Comparison of ENCODE assay signal across 1 cellular context in genomic region chr16:8686031-8686621, GRCh38.
TF ChIP-seq lines count a peak whose summit lies in the region.

No MANE protein-coding gene starts in this region.

TF ChIP-seq in HepG2, 621 proteins besides CTCF, POLR2A, EP300 and RAD21 (continues in another document):
- 0 out of 2 replicates have a peak, but pooled peaks have one; percentile 48 for TF ChIP-seq ZNF773 (CRISPR knock-in tag; IDR thresholded peaks at IDR 0.05; ENCODE audit: borderline replicate concordance)
- 0 out of 2 replicates have a peak, but pooled peaks have one; percentile 59 for TF ChIP-seq ZNF274 (CRISPR knock-in tag; IDR thresholded peaks at IDR 0.05)
- TF ChIP-seq, protein P1, sequence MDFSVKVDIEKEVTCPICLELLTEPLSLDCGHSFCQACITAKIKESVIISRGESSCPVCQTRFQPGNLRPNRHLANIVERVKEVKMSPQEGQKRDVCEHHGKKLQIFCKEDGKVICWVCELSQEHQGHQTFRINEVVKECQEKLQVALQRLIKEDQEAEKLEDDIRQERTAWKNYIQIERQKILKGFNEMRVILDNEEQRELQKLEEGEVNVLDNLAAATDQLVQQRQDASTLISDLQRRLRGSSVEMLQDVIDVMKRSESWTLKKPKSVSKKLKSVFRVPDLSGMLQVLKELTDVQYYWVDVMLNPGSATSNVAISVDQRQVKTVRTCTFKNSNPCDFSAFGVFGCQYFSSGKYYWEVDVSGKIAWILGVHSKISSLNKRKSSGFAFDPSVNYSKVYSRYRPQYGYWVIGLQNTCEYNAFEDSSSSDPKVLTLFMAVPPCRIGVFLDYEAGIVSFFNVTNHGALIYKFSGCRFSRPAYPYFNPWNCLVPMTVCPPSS (IDR thresholded peaks at IDR 0.05), result no peak
- TF ChIP-seq MAZ (IDR thresholded peaks at IDR 0.05; ENCODE audit: borderline replicate concordance, low read depth, low read length), result no peak
- no peak for TF ChIP-seq MAZ (CRISPR knock-in tag; IDR thresholded peaks at IDR 0.05; ENCODE audit: low read depth)
- no peak for TF ChIP-seq JUN (CRISPR knock-in tag; IDR thresholded peaks at IDR 0.05)
- TF ChIP-seq AGO2 (optimal IDR thresholded peaks at IDR 0.05; ENCODE audit: low read depth, low read length), result peak; percentile 25
- TF ChIP-seq ZNF550 (CRISPR knock-in tag; IDR thresholded peaks at IDR 0.05; ENCODE audit: borderline replicate concordance), result no peak
- TF ChIP-seq, protein P2, sequence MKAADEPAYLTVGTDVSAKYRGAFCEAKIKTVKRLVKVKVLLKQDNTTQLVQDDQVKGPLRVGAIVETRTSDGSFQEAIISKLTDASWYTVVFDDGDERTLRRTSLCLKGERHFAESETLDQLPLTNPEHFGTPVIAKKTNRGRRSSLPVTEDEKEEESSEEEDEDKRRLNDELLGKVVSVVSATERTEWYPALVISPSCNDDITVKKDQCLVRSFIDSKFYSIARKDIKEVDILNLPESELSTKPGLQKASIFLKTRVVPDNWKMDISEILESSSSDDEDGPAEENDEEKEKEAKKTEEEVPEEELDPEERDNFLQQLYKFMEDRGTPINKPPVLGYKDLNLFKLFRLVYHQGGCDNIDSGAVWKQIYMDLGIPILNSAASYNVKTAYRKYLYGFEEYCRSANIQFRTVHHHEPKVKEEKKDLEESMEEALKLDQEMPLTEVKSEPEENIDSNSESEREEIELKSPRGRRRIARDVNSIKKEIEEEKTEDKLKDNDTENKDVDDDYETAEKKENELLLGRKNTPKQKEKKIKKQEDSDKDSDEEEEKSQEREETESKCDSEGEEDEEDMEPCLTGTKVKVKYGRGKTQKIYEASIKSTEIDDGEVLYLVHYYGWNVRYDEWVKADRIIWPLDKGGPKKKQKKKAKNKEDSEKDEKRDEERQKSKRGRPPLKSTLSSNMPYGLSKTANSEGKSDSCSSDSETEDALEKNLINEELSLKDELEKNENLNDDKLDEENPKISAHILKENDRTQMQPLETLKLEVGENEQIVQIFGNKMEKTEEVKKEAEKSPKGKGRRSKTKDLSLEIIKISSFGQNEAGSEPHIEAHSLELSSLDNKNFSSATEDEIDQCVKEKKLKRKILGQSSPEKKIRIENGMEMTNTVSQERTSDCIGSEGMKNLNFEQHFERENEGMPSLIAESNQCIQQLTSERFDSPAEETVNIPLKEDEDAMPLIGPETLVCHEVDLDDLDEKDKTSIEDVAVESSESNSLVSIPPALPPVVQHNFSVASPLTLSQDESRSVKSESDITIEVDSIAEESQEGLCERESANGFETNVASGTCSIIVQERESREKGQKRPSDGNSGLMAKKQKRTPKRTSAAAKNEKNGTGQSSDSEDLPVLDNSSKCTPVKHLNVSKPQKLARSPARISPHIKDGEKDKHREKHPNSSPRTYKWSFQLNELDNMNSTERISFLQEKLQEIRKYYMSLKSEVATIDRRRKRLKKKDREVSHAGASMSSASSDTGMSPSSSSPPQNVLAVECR (CRISPR knock-in tag; IDR thresholded peaks at IDR 0.05; ENCODE audit: borderline replicate concordance), result peak; percentile 30; the same call in 1 of the 2 replicates
- TF ChIP-seq SMYD3 (CRISPR knock-in tag; IDR thresholded peaks at IDR 0.05), result no peak
- TF ChIP-seq, protein P3, sequence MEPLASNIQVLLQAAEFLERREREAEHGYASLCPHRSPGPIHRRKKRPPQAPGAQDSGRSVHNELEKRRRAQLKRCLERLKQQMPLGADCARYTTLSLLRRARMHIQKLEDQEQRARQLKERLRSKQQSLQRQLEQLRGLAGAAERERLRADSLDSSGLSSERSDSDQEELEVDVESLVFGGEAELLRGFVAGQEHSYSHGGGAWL (CRISPR knock-in tag; IDR thresholded peaks at IDR 0.05), result 0 out of 2 replicates have a peak, but pooled peaks have one; percentile 41
- no peak for TF ChIP-seq PITX1 (CRISPR knock-in tag; IDR thresholded peaks at IDR 0.05)
- TF ChIP-seq ZIK1 (CRISPR knock-in tag; IDR thresholded peaks at IDR 0.05; ENCODE audit: borderline replicate concordance, low read depth), result 0 out of 2 replicates have a peak, but pooled peaks have one; percentile 35
- peak; percentile 53; the same call in 1 of the 2 replicates for TF ChIP-seq ZBTB38 (CRISPR knock-in tag; IDR thresholded peaks at IDR 0.05)
- no peak for TF ChIP-seq RORA (CRISPR knock-in tag; IDR thresholded peaks at IDR 0.05)
- TF ChIP-seq ZNF256 (CRISPR knock-in tag; conservative IDR thresholded peaks at IDR 0.05), result peak; percentile 77; the same call in 1 of the 2 replicates
- TF ChIP-seq NRL (CRISPR knock-in tag; IDR thresholded peaks at IDR 0.05; ENCODE audit: borderline replicate concordance), result peak; percentile 49; the same call in 1 of the 2 replicates
- 0 out of 2 replicates have a peak, but pooled peaks have one; percentile 36 for TF ChIP-seq FOXJ3 (CRISPR knock-in tag; IDR thresholded peaks at IDR 0.05; ENCODE audit: borderline replicate concordance)
- 0 out of 2 replicates have a peak, but pooled peaks have one; percentile 31 for TF ChIP-seq MLLT10 (CRISPR knock-in tag; IDR thresholded peaks at IDR 0.05)
- no peak for TF ChIP-seq ZSCAN30 (CRISPR knock-in tag; IDR thresholded peaks at IDR 0.05)
- 0 out of 2 replicates have a peak, but pooled peaks have one; percentile 61 for TF ChIP-seq SALL2 (CRISPR knock-in tag; IDR thresholded peaks at IDR 0.05)
- peak; percentile 12; the same call in 1 of the 2 replicates for TF ChIP-seq ZNF607 (CRISPR knock-in tag; IDR thresholded peaks at IDR 0.05; ENCODE audit: borderline replicate concordance)
- TF ChIP-seq CREB3 (CRISPR knock-in tag; IDR thresholded peaks at IDR 0.05), result 0 out of 2 replicates have a peak, but pooled peaks have one; percentile 38
- TF ChIP-seq, protein P4, sequence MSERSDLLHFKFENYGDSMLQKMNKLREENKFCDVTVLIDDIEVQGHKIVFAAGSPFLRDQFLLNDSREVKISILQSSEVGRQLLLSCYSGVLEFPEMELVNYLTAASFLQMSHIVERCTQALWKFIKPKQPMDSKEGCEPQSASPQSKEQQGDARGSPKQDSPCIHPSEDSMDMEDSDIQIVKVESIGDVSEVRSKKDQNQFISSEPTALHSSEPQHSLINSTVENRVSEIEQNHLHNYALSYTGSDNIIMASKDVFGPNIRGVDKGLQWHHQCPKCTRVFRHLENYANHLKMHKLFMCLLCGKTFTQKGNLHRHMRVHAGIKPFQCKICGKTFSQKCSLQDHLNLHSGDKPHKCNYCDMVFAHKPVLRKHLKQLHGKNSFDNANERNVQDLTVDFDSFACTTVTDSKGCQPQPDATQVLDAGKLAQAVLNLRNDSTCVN (CRISPR knock-in tag; IDR thresholded peaks at IDR 0.05; ENCODE audit: borderline replicate concordance), result 0 out of 2 replicates have a peak, but pooled peaks have one; percentile 21
- 0 out of 2 replicates have a peak, but pooled peaks have one; percentile 45 for TF ChIP-seq NCOA5 (CRISPR knock-in tag; IDR thresholded peaks at IDR 0.05)
- TF ChIP-seq ZNF552 (CRISPR knock-in tag; IDR thresholded peaks at IDR 0.05; ENCODE audit: borderline replicate concordance), result 0 out of 2 replicates have a peak, but pooled peaks have one; percentile 16
- 0 out of 2 replicates have a peak, but pooled peaks have one; percentile 35 for TF ChIP-seq MYC (CRISPR knock-in tag; IDR thresholded peaks at IDR 0.05; ENCODE audit: borderline replicate concordance)
- TF ChIP-seq ZNF205 (CRISPR knock-in tag; IDR thresholded peaks at IDR 0.05), result no peak
- no peak for TF ChIP-seq FOXA1 (IDR thresholded peaks at IDR 0.05)
- TF ChIP-seq FOXA1 (CRISPR knock-in tag; IDR thresholded peaks at IDR 0.05), result peak; percentile 35; the same call in 1 of the 2 replicates
- peak; percentile 13; the same call in 1 of the 2 replicates for TF ChIP-seq ZNF646 (CRISPR knock-in tag; IDR thresholded peaks at IDR 0.05)
- TF ChIP-seq ZNF687 (CRISPR knock-in tag; IDR thresholded peaks at IDR 0.05), result peak; percentile 40
- TF ChIP-seq ZNF513 (CRISPR knock-in tag; conservative IDR thresholded peaks at IDR 0.05), result peak; percentile 19; the same call in 1 of the 2 replicates
- TF ChIP-seq ELK4 (CRISPR knock-in tag; IDR thresholded peaks at IDR 0.05; ENCODE audit: borderline replicate concordance), result no peak
- peak; percentile 27 for TF ChIP-seq XRCC5 (optimal IDR thresholded peaks at IDR 0.05; ENCODE audit: low read length)
